12 cellular contexts compared by ENCODE assay signal in the genomic region with DNA sequence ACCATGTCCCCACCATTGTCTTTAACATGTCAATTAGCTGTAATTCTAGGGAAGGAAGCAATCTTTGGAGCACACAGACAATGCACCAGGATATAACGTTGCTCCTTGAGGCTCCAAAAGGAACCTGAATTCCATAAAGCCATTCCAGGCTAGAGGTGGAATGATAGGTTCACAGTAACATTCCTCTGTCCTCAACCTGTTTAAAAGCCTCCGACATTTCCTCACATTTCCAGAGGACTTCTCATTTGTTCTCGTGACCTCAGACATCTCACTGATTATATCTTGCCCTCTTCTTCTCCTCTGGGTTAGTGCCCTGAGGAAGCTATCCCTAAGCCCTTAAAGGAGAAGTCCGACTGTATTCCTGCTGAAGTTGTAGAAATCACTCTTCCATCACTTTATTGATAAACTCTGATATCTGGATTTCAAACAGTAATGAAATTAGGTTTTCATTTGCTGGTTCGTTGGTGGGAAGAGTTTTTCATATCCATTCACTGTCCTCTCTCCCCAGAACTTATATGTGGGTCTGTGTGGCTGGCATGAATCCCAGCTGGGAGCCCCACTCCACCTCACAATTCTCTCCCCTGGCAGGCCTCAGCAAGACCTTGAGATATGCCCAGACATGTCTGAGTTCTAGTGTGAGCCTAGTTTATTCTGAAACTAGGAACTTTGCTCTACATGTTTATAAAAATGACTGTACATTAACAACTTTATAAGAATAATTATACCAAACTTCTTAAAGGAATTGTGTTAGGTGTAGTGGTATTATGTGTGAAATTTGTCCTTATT. TPM values are rescaled to one million over a fixed set of nuclear protein-coding genes. Genes with fewer than 3 reads are reported as not detected.
A peak's percentile ranks its signal among the peaks of the same experiment; 100 is the strongest.
DNase-seq lines count a peak whose midpoint lies in the region; ATAC-seq, FAIRE-seq and TF ChIP-seq lines count a peak whose summit lies in the region.
"Had no signal": no experiment of that assay in that cellular context is flagged by ENCODE, and none has a peak within 500 bp of the region (broad histone marks: within the 10 kb centered on the region; RNA-seq: fewer than 3 reads in every experiment).

No MANE protein-coding gene starts in this region.

- H3K9me3 Mint-ChIP-seq in mesothelial cell of epicardium = peaks cover 3% of the 10 kb centered on the region
- H3K9me3 Mint-ChIP-seq in CD4-positive, alpha-beta T cell = no peaks in the 10 kb centered on the region

- POLR2A ChIA-PET in OCI-LY7 (lab: Charles Lee) = no interaction called here
- POLR2A ChIA-PET in CD4-positive, alpha-beta T cell (lab: Charles Lee) = no interaction called here

- ATAC-seq in HG03432 (IDR thresholded peaks at IDR 0.05; ENCODE audit: unreplicated experiment) = peak; percentile 25
- no peak for ATAC-seq in CD4-positive, alpha-beta T cell (ENCODE audit: poor library complexity)
- ATAC-seq: activated CD8-positive, alpha-beta T cell treated with anti-CD3 and anti-CD28 coated beads for 36 hours had no signal

- H3K27ac ChIP-seq in OCI-LY7 (ENCODE audit: low read depth, low read length, poor library complexity, severe bottlenecking) = no peak overlapping the region
- H3K27ac ChIP-seq in CD4-positive, alpha-beta T cell (ENCODE audit: low read depth, low read length) = no peak overlapping the region
- H3K27ac ChIP-seq: SJCRH30 had no signal

- TF ChIP-seq CTCF in bronchial epithelial cell (IDR thresholded peaks at IDR 0.05; ENCODE audit: insufficient read depth, low read length, severe bottlenecking) = no peak
- no peak for TF ChIP-seq CTCF in mesothelial cell of epicardium (IDR thresholded peaks at IDR 0.05; ENCODE audit: unreplicated experiment)
- TF ChIP-seq CTCF in OCI-LY7 (conservative IDR thresholded peaks at IDR 0.05; ENCODE audit: low read length) = no peak
- no peak for TF ChIP-seq CTCF in CD4-positive, alpha-beta T cell (IDR thresholded peaks at IDR 0.05)

- H3K9me3 ChIP-seq in OCI-LY7 (ENCODE audit: low read length) = 0 out of 2 replicates have a peak, but pooled peaks cover 2% of the 10 kb centered on the region
- H3K9me3 ChIP-seq in CD4-positive, alpha-beta T cell (ENCODE audit: control insufficient read depth, low read length) = no peaks in the 10 kb centered on the region
- H3K9me3 ChIP-seq: SJCRH30 had no signal

- no peak overlapping the region for H3K4me2 ChIP-seq in OCI-LY7 (ENCODE audit: low read length)

- no peaks in the 10 kb centered on the region for H3K27me3 Mint-ChIP-seq in mesothelial cell of epicardium (ENCODE audit: low read depth)
- peaks cover 11% of the 10 kb centered on the region for H3K27me3 Mint-ChIP-seq in CD4-positive, alpha-beta T cell

- H3K36me3 Mint-ChIP-seq in mesothelial cell of epicardium = no peaks in the 10 kb centered on the region
- no peaks in the 10 kb centered on the region for H3K36me3 Mint-ChIP-seq in CD4-positive, alpha-beta T cell (ENCODE audit: low read depth)

- no peaks in the 10 kb centered on the region for H3K27me3 ChIP-seq in bronchial epithelial cell (ENCODE audit: control insufficient read depth, insufficient read depth, low read length)
- H3K27me3 ChIP-seq in CD4-positive, alpha-beta T cell (ENCODE audit: control insufficient read depth, insufficient read depth, low read length) = peaks cover 7% of the 10 kb centered on the region
- H3K27me3 ChIP-seq: SJCRH30 had no signal

- intact Hi-C loops in OCI-LY7 (cut with micrococcal nuclease; ENCODE audit: unreplicated experiment) = no loop called here
- intact Hi-C loops in CD4-positive, alpha-beta T cell (cut with DNase I, micrococcal nuclease) = no loop called here

- BruUV-seq in OCI-LY7 (replicated peaks; lab: Mats Ljungman, UMichigan) = no TSS peak

- peak; percentile 70 for FAIRE-seq in bronchial epithelial cell (lab: Jason Lieb, UNC)

- CTCF ChIA-PET in OCI-LY7 (lab: Charles Lee; ENCODE audit: unreplicated experiment) = no interaction called here
- CTCF ChIA-PET in CD4-positive, alpha-beta T cell (lab: Charles Lee) = no interaction called here

- no peaks in the 10 kb centered on the region for H3K4me1 ChIP-seq in OCI-LY7 (ENCODE audit: insufficient read depth, low read length, poor library complexity, severe bottlenecking)

- no peaks in the 10 kb centered on the region for H3K79me2 ChIP-seq in OCI-LY7 (ENCODE audit: insufficient read depth, low read depth, low read length)

- no peaks in the 10 kb centered on the region for H3K9me2 ChIP-seq in OCI-LY7 (ENCODE audit: insufficient read depth, low read length)

- DNase-seq in ELF-1 (ENCODE audit: low read depth, low spot score) (peak; percentile 32), bronchial epithelial cell (ENCODE audit: low read depth) (peak; percentile 86), mesothelial cell of epicardium (ENCODE audit: low spot score in 2 of 2, unreplicated experiment in 2 of 2) (no peak), OCI-LY7 (ENCODE audit: low spot score) (no peak), SIG-M5 (lab: John Stamatoyannopoulos, UW) (no peak)
- DNase-seq in CD4-positive, alpha-beta T cell = no peak
- DNase-seq: activated CD8-positive, alpha-beta T cell treated with anti-CD3 and anti-CD28 coated beads for 36 hours; head of caudate nucleus; occipital lobe; stimulated activated CD4-positive, alpha-beta T cell treated with anti-CD3 and anti-CD28 coated beads, Interleukin-4, amount 100 ng/mL, for 4 hours had no signal

- no peaks in the 10 kb centered on the region for H4K20me1 ChIP-seq in OCI-LY7 (ENCODE audit: insufficient read depth, low read length)

- peaks cover 66% of the 10 kb centered on the region for H3K4me1 Mint-ChIP-seq in mesothelial cell of epicardium
- H3K4me1 Mint-ChIP-seq in CD4-positive, alpha-beta T cell (ENCODE audit: low read depth) = no peaks in the 10 kb centered on the region

- H3K27ac Mint-ChIP-seq in mesothelial cell of epicardium = peak overlapping the region; percentile 92
- no peak overlapping the region for H3K27ac Mint-ChIP-seq in CD4-positive, alpha-beta T cell
- H3K27ac Mint-ChIP-seq: activated CD8-positive, alpha-beta T cell treated with anti-CD3 and anti-CD28 coated beads for 36 hours had no signal

- H3K4me3 Mint-ChIP-seq in mesothelial cell of epicardium = no peak overlapping the region
- no peak overlapping the region for H3K4me3 Mint-ChIP-seq in CD4-positive, alpha-beta T cell
- H3K4me3 Mint-ChIP-seq: activated CD8-positive, alpha-beta T cell treated with anti-CD3 and anti-CD28 coated beads for 36 hours had no signal

- H3K4me3 ChIP-seq in bronchial epithelial cell (ENCODE audit: low read depth, low read length) = no peak overlapping the region
- no peak overlapping the region for H3K4me3 ChIP-seq in OCI-LY7 (ENCODE audit: low read depth, low read length, poor library complexity, severe bottlenecking)
- H3K4me3 ChIP-seq: SJCRH30 had no signal

- H3K36me3 ChIP-seq in bronchial epithelial cell (ENCODE audit: control insufficient read depth, insufficient read depth, low read length) (no peaks in the 10 kb centered on the region), OCI-LY7 (ENCODE audit: insufficient read depth, low read length) (no peaks in the 10 kb centered on the region)
- H3K36me3 ChIP-seq: SJCRH30 had no signal

- H2AFZ ChIP-seq in OCI-LY7 (ENCODE audit: low read length) = no peak overlapping the region

RNA-seq across cellular contexts. Expression of a gene that starts 44.3 kb away (rescaled TPM):
- total RNA-seq in bronchial epithelial cell (24.2 and 33.7 TPM in 2 replicates), mesothelial cell of epicardium (43.5 to 46.7 TPM (median 46.2 TPM) in 3 replicates), OCI-LY7 (2022) (not detected in 2 replicates)
- not detected in 2 replicates for total RNA-seq in OCI-LY7 (2014; rRNA removed; shearing (Covaris generic))
- not detected for total RNA-seq in CD4-positive, alpha-beta T cell
- total RNA-seq: activated CD8-positive, alpha-beta T cell treated with anti-CD3 and anti-CD28 coated beads for 36 hours had no signal

Comparison
In these comparisons a context has a peak if more than half of its experiments do, and no peak if none do; other contexts are left out.
1. DNase-seq: peak in ELF-1 (single experiment) and bronchial epithelial cell (single experiment); none in mesothelial cell of epicardium (0 of 2), OCI-LY7 (single experiment), SIG-M5 (single experiment) and CD4-positive, alpha-beta T cell (0 of 10).
2. RNA of a gene that starts 44.3 kb away (total RNA-seq): 43.5 to 46.7 TPM in mesothelial cell of epicardium and 24.2 to 33.7 TPM in bronchial epithelial cell; not detected in OCI-LY7 and not detected in CD4-positive, alpha-beta T cell; every median in the first group is over 10 times any median in the second.